ENCODE assay signal across 23 cellular contexts in genomic region chr7:158043461-158044155, GRCh38.
A peak's percentile ranks its signal among the peaks of the same experiment; 100 is the strongest.
DNase-seq lines count a peak whose midpoint lies in the region; ATAC-seq, FAIRE-seq and TF ChIP-seq lines count a peak whose summit lies in the region.
"Had no signal": no experiment of that assay in that cellular context is flagged by ENCODE, and none has a peak within 500 bp of the region (broad histone marks: within the 10 kb centered on the region; RNA-seq: fewer than 3 reads in every experiment).

No MANE protein-coding gene starts in this region.

- in situ Hi-C loops in HAP-1 (cut with MboI; ENCODE audit: low sequenced_read_pairs): no loop called here

- intact Hi-C loops in adrenal gland (cut with DNase I) (no loop called here), pancreas (cut with DNase I) (no loop called here)

- peaks cover 0 to 5% (median 0%) of the 10 kb centered on the region in 11 experiments; a peak in 3 of 22 replicates for H3K36me3 ChIP-seq in BLaER1 treated with 17β-estradiol and CSF1 and Interleukin-3, amounts not matched to agents 10 nM and 100 nM
- no peaks in the 10 kb centered on the region for H3K36me3 ChIP-seq in adrenal gland (replicated peaks in 1 of 2)
- no peaks in the 10 kb centered on the region for H3K36me3 ChIP-seq in pancreas
- no peaks in the 10 kb centered on the region for H3K36me3 ChIP-seq in HAP-1 (replicated peaks)
- no peaks in the 10 kb centered on the region for H3K36me3 ChIP-seq in tibial nerve
- H3K36me3 ChIP-seq: cardiac muscle cell, esophagus muscularis mucosa, WERI-Rb-1 had no signal

- H3K9ac ChIP-seq in BLaER1 treated with 17β-estradiol and CSF1 and Interleukin-3, amounts not matched to agents 10 nM and 100 nM: no peak overlapping the region

- no peak for TF ChIP-seq EP300 in tibial nerve (IDR thresholded peaks at IDR 0.05)

- H3K9me3 ChIP-seq in BLaER1 treated with 17β-estradiol and CSF1 and Interleukin-3, amounts not matched to agents 10 nM and 100 nM (replicated peaks in 1 of 11): peaks cover 12 to 18% (median 17%) of the 10 kb centered on the region in 11 experiments
- H3K9me3 ChIP-seq in adrenal gland (replicated peaks in 1 of 3) (peaks cover 0 to 13% (median 5%) of the 10 kb centered on the region in 3 donors), pancreas (no peaks in the 10 kb centered on the region), HAP-1 (no peaks in the 10 kb centered on the region), tibial nerve (peaks cover 0 to 16% (median 5%) of the 10 kb centered on the region in 4 donors)

- no peaks in the 10 kb centered on the region for H3K27me3 ChIP-seq in BLaER1 treated with 17β-estradiol and CSF1 and Interleukin-3, amounts not matched to agents 10 nM and 100 nM
- H3K27me3 ChIP-seq in adrenal gland (no peaks in the 10 kb centered on the region), pancreas (no peaks in the 10 kb centered on the region), HAP-1 (ENCODE audit: low read depth) (no peaks in the 10 kb centered on the region), tibial nerve (no peaks in the 10 kb centered on the region)
- H3K27me3 ChIP-seq: cardiac muscle cell, esophagus muscularis mucosa had no signal

- peak; percentile 20 for DNase-seq in NCI-H1105 (lab: John Stamatoyannopoulos, UW)
- DNase-seq in adrenal gland: peak; percentile 53 to 85 (median 78)
- DNase-seq in pancreas: peak in 4 of 6 donors; percentile 13 to 25 (median 20)
- no peak for DNase-seq in D341Med (ENCODE audit: low spot score)
- no peak for DNase-seq in HAP-1 (ENCODE audit: low spot score in 2 of 2)
- no peak for DNase-seq in COLO829 (ENCODE audit: low spot score)
- no peak for DNase-seq in tibial nerve (ENCODE audit: low spot score in 2 of 2)
- DNase-seq: ACHN; activated CD4-positive, alpha-beta T cell treated with anti-CD3 and anti-CD28 coated beads, Interleukin-2, amount 10 ng/mL, durations not matched to agents 7 days and 5 days; activated naive CD4-positive, alpha-beta T cell treated with Interleukin-2 at 50 U/mL for 16 hours; activated T-cell treated with anti-CD3 and anti-CD28 coated beads, Interleukin-2, amount 50 U/mL, for 48 hours; amniotic stem cell; C1 segment of cervical spinal cord; cortex of kidney; NCI-H2081 treated with DMSO at 0.1 percent for 48 hours; NCI-H524; WERI-Rb-1 had no signal

- peak overlapping the region in 8 of 11 experiments; percentile 7 to 77 (median 60); a peak in 13 of 22 replicates for H3K4me2 ChIP-seq in BLaER1 treated with 17β-estradiol and CSF1 and Interleukin-3, amounts not matched to agents 10 nM and 100 nM

- H3K4me3 ChIP-seq in BLaER1 treated with 17β-estradiol and CSF1 and Interleukin-3, amounts not matched to agents 10 nM and 100 nM: no peak overlapping the region
- H3K4me3 ChIP-seq in adrenal gland (no peak overlapping the region), pancreas (no peak overlapping the region), HAP-1 (no peak overlapping the region), tibial nerve (no peak overlapping the region)
- H3K4me3 ChIP-seq: cardiac muscle cell, esophagus muscularis mucosa had no signal

- FAIRE-seq in pancreas (lab: Jason Lieb, UNC): no peak
- FAIRE-seq: frontal cortex had no signal

- WGBS in adrenal gland, 4 donors: 45 to 59% (median 50%) methylated on average over 12 to 13 of the region's 13 CpGs
- WGBS in pancreas, 2 donors: 63 to 67% methylated on average over 13 of the region's 13 CpGs
- WGBS in tibial nerve, 2 donors: 51 to 56% methylated on average over 13 of the region's 13 CpGs

- TF ChIP-seq POLR2A in adrenal gland (IDR thresholded peaks at IDR 0.05) (no peak), tibial nerve (IDR thresholded peaks at IDR 0.05) (no peak)

- peak in 3 of 4 donors; percentile 60 to 80 (median 64) for ATAC-seq in pancreas
- ATAC-seq: SK-N-SH treated with all-trans-retinoic acid at 6 μM for 48 hours had no signal

- TF ChIP-seq CTCF in adrenal gland (IDR thresholded peaks at IDR 0.05) (no peak), pancreas (IDR thresholded peaks at IDR 0.05) (no peak), tibial nerve (IDR thresholded peaks at IDR 0.05) (no peak)

- H3K27ac ChIP-seq in BLaER1 treated with 17β-estradiol and CSF1 and Interleukin-3, amounts not matched to agents 10 nM and 100 nM: no peak overlapping the region
- peak overlapping the region in 2 of 5 donors; percentile 54 to 78 for H3K27ac ChIP-seq in adrenal gland
- H3K27ac ChIP-seq in pancreas: no peak overlapping the region
- H3K27ac ChIP-seq in tibial nerve: no peak overlapping the region
- H3K27ac ChIP-seq: cardiac muscle cell, esophagus muscularis mucosa, RWPE1, WERI-Rb-1 had no signal

- H3K4me1 ChIP-seq in BLaER1 treated with 17β-estradiol and CSF1 and Interleukin-3, amounts not matched to agents 10 nM and 100 nM: peaks cover 0 to 21% (median 15%) of the 10 kb centered on the region in 10 experiments; a peak in 14 of 20 replicates
- H3K4me1 ChIP-seq in adrenal gland (replicated peaks in 1 of 2) (peaks cover 0 to 4% of the 10 kb centered on the region in 2 donors), pancreas (peaks cover 0 to 3% (median 0%) of the 10 kb centered on the region in 3 donors), HAP-1 (no peaks in the 10 kb centered on the region), tibial nerve (no peaks in the 10 kb centered on the region)

- no peaks in the 10 kb centered on the region for H4K20me1 ChIP-seq in BLaER1 treated with 17β-estradiol and CSF1 and Interleukin-3, amounts not matched to agents 10 nM and 100 nM

Comparison
In these comparisons a context has a peak if more than half of its experiments do, and no peak if none do; other contexts are left out.
1. DNase-seq: peak in NCI-H1105 (single experiment), adrenal gland (7 of 7) and pancreas (4 of 6); none in D341Med (single experiment), HAP-1 (0 of 2), COLO829 (single experiment) and tibial nerve (0 of 2).